ENCODE assay signal across 9 cellular contexts in the genomic region with DNA sequence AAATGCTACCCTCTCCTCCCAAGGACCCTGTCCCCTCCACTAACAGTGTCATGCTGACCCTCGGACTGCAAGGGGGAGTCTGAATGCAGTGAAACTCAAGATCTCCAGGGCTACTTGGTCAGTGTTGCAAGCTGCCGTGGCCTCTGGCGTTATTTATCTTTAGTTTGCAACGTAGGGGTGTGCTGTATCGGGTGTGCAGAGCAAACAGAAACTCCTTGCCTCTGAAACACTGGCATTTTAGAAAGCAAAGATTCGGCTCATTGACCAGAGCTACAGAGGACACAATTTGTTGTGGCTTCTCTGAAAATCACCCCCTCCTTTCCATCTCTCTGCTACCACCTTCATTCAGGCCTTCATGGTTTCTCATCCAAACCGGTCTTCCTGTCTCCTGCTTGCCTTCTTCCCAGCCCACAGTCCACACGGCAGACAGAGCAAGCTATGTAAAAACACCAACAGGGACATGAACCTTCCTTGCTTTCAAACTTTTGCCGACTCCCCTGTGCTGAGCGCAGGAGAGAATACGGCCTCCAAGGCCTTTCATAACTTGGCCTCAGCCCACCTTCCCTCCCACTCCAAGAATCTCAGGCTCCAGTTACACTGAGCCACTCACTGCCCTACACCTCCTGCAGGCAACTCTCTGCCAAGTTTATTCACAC. TPM values are rescaled to one million over a fixed set of nuclear protein-coding genes. Genes with fewer than 3 reads are reported as not detected.
DNase-seq lines count a peak whose midpoint lies in the region; ATAC-seq and TF ChIP-seq lines count a peak whose summit lies in the region.
"Had no signal": no experiment of that assay in that cellular context is flagged by ENCODE, and none has a peak within 500 bp of the region (broad histone marks: within the 10 kb centered on the region; RNA-seq: fewer than 3 reads in every experiment).

No MANE protein-coding gene starts in this region.

- intact Hi-C loops in Panc1 (cut with micrococcal nuclease; ENCODE audit: unreplicated experiment) = loop anchor here (10.0 kb wide), 2 partner anchors 155 to 485 kb away; no protein-coding TSS in a partner anchor
- intact Hi-C loops in esophagus squamous epithelium (cut with DNase I) = loop anchor here (5.0 kb wide), 1 partner anchor 342 kb away; no protein-coding TSS in a partner anchor

- DNase-seq in Panc1 (ENCODE audit: low read depth, low spot score) (no peak), esophagus squamous epithelium (lab: John Stamatoyannopoulos, UW) (no peak), upper lobe of left lung (peak in 1 of 2 donors; percentile 44), occipital lobe (lab: John Stamatoyannopoulos, UW) (no peak)
- DNase-seq in stimulated activated CD8-positive, alpha-beta memory T cell treated with anti-CD3 and anti-CD28 coated beads, Interleukin-4, amount 100 ng/mL, for 48 hours = no peak
- DNase-seq: activated naive CD8-positive, alpha-beta T cell treated with anti-CD3 and anti-CD28 coated beads, Interleukin-2, amount 10 ng/mL, durations not matched to agents 7 days and 5 days; NCI-H1092 treated with DMSO at 0.1 percent for 48 hours had no signal

- H3K9me3 ChIP-seq in Panc1 (ENCODE audit: control insufficient read depth, insufficient read depth, low read depth, low read length) (no peaks in the 10 kb centered on the region), esophagus squamous epithelium (no peaks in the 10 kb centered on the region), muscle layer of duodenum (ENCODE audit: control insufficient read depth in 1 of 2, low read length in 2 of 2) (no peaks in the 10 kb centered on the region), upper lobe of left lung (no peaks in the 10 kb centered on the region)

- H3K36me3 ChIP-seq in Panc1 (ENCODE audit: control insufficient read depth, insufficient read depth, low read length) (no peaks in the 10 kb centered on the region), esophagus squamous epithelium (no peaks in the 10 kb centered on the region), muscle layer of duodenum (ENCODE audit: control insufficient read depth in 1 of 2, insufficient read depth in 2 of 2, low read length in 2 of 2) (no peaks in the 10 kb centered on the region), upper lobe of left lung (peaks cover 0 to 9% (median 0%) of the 10 kb centered on the region in 4 donors)

- CTCF ChIA-PET in Panc1 (lab: Charles Lee) = interaction anchor here (0.7 to 1.3 kb wide), 2 partner anchors 15 to 130 kb away, joined by 3 to 4 read pairs; partner anchors contain the start of gene FZD4

- 53 to 56% methylated on average over 11 of the region's 11 CpGs for WGBS in esophagus squamous epithelium, 2 donors
- 36% methylated on average over 11 of the region's 11 CpGs for WGBS in upper lobe of left lung, 2 donors

- no peak for TF ChIP-seq CTCF in Panc1 (IDR thresholded peaks at IDR 0.05)
- TF ChIP-seq CTCF in esophagus squamous epithelium (IDR thresholded peaks at IDR 0.05) = no peak
- no peak for TF ChIP-seq CTCF in upper lobe of left lung (IDR thresholded peaks at IDR 0.05)

- H3K4me3 ChIP-seq in Panc1 (ENCODE audit: low read depth in 2 of 2, low read length in 2 of 2) (no peak overlapping the region), esophagus squamous epithelium (peak overlapping the region in 2 of 4 donors; percentile 6 to 31), muscle layer of duodenum (ENCODE audit: low read depth in 1 of 2, low read length in 2 of 2) (peak overlapping the region; percentile 14 to 33), upper lobe of left lung (no peak overlapping the region)

- no peak for TF ChIP-seq EP300 in upper lobe of left lung (IDR thresholded peaks at IDR 0.05)

- H3K4me1 ChIP-seq in Panc1 (ENCODE audit: control insufficient read depth, insufficient read depth, low read length) = peaks cover 4% of the 10 kb centered on the region
- H3K4me1 ChIP-seq in esophagus squamous epithelium = peaks cover 0 to 59% (median 15%) of the 10 kb centered on the region in 3 donors
- peaks cover 8 to 30% of the 10 kb centered on the region in 2 donors for H3K4me1 ChIP-seq in muscle layer of duodenum (ENCODE audit: control insufficient read depth in 1 of 2, insufficient read depth in 2 of 2, low read length in 2 of 2)
- peaks cover 35 to 48% (median 41%) of the 10 kb centered on the region in 4 donors for H3K4me1 ChIP-seq in upper lobe of left lung

- POLR2A ChIA-PET in Panc1 (lab: Charles Lee) = no interaction called here

- H3K27me3 ChIP-seq in Panc1 (ENCODE audit: control insufficient read depth, insufficient read depth, low read length) (no peaks in the 10 kb centered on the region), esophagus squamous epithelium (no peaks in the 10 kb centered on the region), muscle layer of duodenum (ENCODE audit: low read depth, low read length) (no peaks in the 10 kb centered on the region), upper lobe of left lung (no peaks in the 10 kb centered on the region)

- in situ Hi-C loops in Panc1 (cut with HindIII; ENCODE audit: low pct_unique_long_range_greater_than_20kb, low sequenced_read_pairs) = no loop called here

- H3K27ac ChIP-seq in Panc1 (ENCODE audit: low read length) = peak overlapping the region; percentile 8; the same call in 1 of the 2 replicates
- peak overlapping the region; percentile 20 to 78 (median 67) for H3K27ac ChIP-seq in esophagus squamous epithelium
- peak overlapping the region; percentile 28 for H3K27ac ChIP-seq in muscle layer of duodenum (ENCODE audit: low read length)
- peak overlapping the region; percentile 55 to 83 (median 70) for H3K27ac ChIP-seq in upper lobe of left lung

- BruUV-seq in Panc1 (replicated peaks; lab: Mats Ljungman, UMichigan) = no TSS peak

- TF ChIP-seq POLR2A in esophagus squamous epithelium (IDR thresholded peaks at IDR 0.05) (no peak), upper lobe of left lung (IDR thresholded peaks at IDR 0.05) (no peak)

- ATAC-seq in Panc1 = 0 out of 2 replicates have a peak, but pooled peaks have one; percentile 39
- ATAC-seq in upper lobe of left lung (ENCODE audit: low FRiP score in 2 of 2) = peak; percentile 79 to 82
- ATAC-seq in GM18858 (IDR thresholded peaks at IDR 0.05; ENCODE audit: unreplicated experiment) = no peak

RNA-seq across cellular contexts. Expression of gene FZD4, which starts 14.9 kb away (rescaled TPM):
- 11.1 TPM for total RNA-seq in Panc1 (2021; ENCODE audit: unreplicated experiment)
- 4.7 TPM for polyA plus RNA-seq in Panc1 (2012; ENCODE audit: insufficient read length)
- total RNA-seq in esophagus squamous epithelium = 10 to 100 TPM in 1 of 4 donors, 1 to 10 TPM in 3; 1.1 to 14.3 (median 6.8) TPM
- 10 to 100 TPM; 24.1 to 69.2 (median 38.2) TPM for total RNA-seq in upper lobe of left lung
- 16.1 TPM for total RNA-seq in occipital lobe

Comparison
In these comparisons a context has a peak if more than half of its experiments do, and no peak if none do; other contexts are left out.
1. H3K27ac ChIP-seq: peak in every context shown above with its lines; median percentile 70 in upper lobe of left lung; 67 in esophagus squamous epithelium; 28 in muscle layer of duodenum; 8 in Panc1.
2. H3K4me3 ChIP-seq: peak in muscle layer of duodenum (2 of 2); none in Panc1 (0 of 2) and upper lobe of left lung (0 of 4).